ENCODE assay signal across 32 cellular contexts in the genomic region with DNA sequence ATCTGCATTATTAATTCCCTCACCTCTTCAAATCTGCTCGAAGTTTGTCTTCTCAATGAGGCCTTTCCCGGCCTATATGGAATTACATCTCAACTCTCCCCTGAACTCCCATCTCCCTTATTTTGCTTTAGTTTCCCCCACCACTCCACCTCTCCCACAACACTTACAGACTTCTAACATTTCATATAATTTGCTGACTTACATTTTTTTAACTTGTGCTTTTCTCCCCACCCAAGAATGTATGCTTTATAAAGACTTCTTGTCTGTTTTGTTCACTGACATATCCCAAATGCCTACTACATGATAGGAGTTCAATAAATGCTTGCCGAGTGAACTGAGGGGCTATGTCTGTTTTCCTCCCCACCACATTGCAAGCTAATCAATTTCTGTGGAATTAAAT.
"Had no signal": no experiment of that assay in that cellular context is flagged by ENCODE, and none has a peak within 500 bp of the region (broad histone marks: within the 10 kb centered on the region; RNA-seq: fewer than 3 reads in every experiment).

No MANE protein-coding gene starts in this region.

- H3K27ac ChIP-seq: breast epithelium, epithelial cell of prostate, esophagus squamous epithelium, lower lobe of right lung, prostate gland, thyroid gland, upper lobe of right lung had no signal

- H3K4me3 ChIP-seq: breast epithelium, esophagus squamous epithelium, lower lobe of right lung, prostate gland, sigmoid colon, stomach, thyroid gland, upper lobe of right lung had no signal

- H3K9me3 ChIP-seq: breast epithelium, esophagus squamous epithelium, lower lobe of right lung, prostate gland, sigmoid colon, stomach, thyroid gland, upper lobe of right lung had no signal

- DNase-seq: activated CD4-positive, alpha-beta T cell treated with anti-CD3 and anti-CD28 coated beads for 36 hours; activated CD4-positive, alpha-beta T cell treated with anti-CD3 and anti-CD28 coated beads, Interleukin-2, amount 50 U/mL, for 48 hours; activated CD4-positive, CD25-positive, alpha-beta regulatory T cell; activated CD8-positive, alpha-beta memory T cell treated with anti-CD3 and anti-CD28 coated beads for 24 hours; activated gamma-delta T cell; activated naive CD8-positive, alpha-beta T cell treated with anti-CD3 and anti-CD28 coated beads, Interleukin-2, amount 50 U/mL, for 24 hours; amygdala; central memory CD4-positive, alpha-beta T cell; dermis blood vessel endothelial cell; effector CD8-positive, alpha-beta T cell; esophagus squamous epithelium; foreskin melanocyte; kidney glomerular epithelial cell; lower lobe of right lung; naive B cell; retina; sigmoid colon; small intestine; stimulated activated CD4-positive, alpha-beta T cell treated with anti-CD3 and anti-CD28 coated beads, Interleukin-1b, Interleukin-23, amount 100 ng/mL, for 48 hours; stimulated activated CD4-positive, alpha-beta T cell treated with anti-CD3 and anti-CD28 coated beads, Interleukin-4, amount 100 ng/mL, for 4 hours; stimulated activated CD8-positive, alpha-beta memory T cell treated with anti-CD3 and anti-CD28 coated beads, Interleukin-4, amount 100 ng/mL, for 48 hours; stimulated activated naive B cell treated with anti-CD40 and anti-IgM and Interleukin-4, amounts not matched to agents 10 μg/mL and 1 μg/mL and 100 μg/mL, for 72 hours; stomach; T-helper 1 cell; thyroid gland; upper lobe of right lung had no signal

- H3K9me3 Mint-ChIP-seq: activated naive CD8-positive, alpha-beta T cell treated with anti-CD3 and anti-CD28 coated beads, Interleukin-2, amount 50 U/mL, for 24 hours; naive B cell; stimulated activated naive B cell treated with anti-CD40 and anti-IgM and Interleukin-4, amounts not matched to agents 10 μg/mL and 1 μg/mL and 100 μg/mL, for 72 hours; T-helper 2 cell treated with Interferon-gamma antibody and Interleukin-4, amounts not matched to agents 5 μg/mL and 100 μg/mL, for 36 hours had no signal

- H3K4me1 ChIP-seq: breast epithelium, prostate gland, thyroid gland, upper lobe of right lung had no signal

- H3K27ac Mint-ChIP-seq: activated CD4-positive, alpha-beta T cell treated with anti-CD3 and anti-CD28 coated beads for 36 hours; activated naive CD4-positive, alpha-beta T cell treated with anti-CD3 and anti-CD28 coated beads, Interleukin-2, amount 50 U/mL, for 24 hours; activated naive CD8-positive, alpha-beta T cell treated with anti-CD3 and anti-CD28 coated beads, Interleukin-2, amount 50 U/mL, for 24 hours; stimulated activated naive B cell treated with anti-CD40 and anti-IgM and Interleukin-4, amounts not matched to agents 10 μg/mL and 1 μg/mL and 100 μg/mL, for 72 hours; T-helper 2 cell treated with Interferon-gamma antibody and Interleukin-4, amounts not matched to agents 5 μg/mL and 100 μg/mL, for 36 hours had no signal

- ATAC-seq: activated CD4-positive, alpha-beta T cell treated with anti-CD3 and anti-CD28 coated beads for 36 hours; activated naive CD8-positive, alpha-beta T cell treated with anti-CD3 and anti-CD28 coated beads, Interleukin-2, amount 50 U/mL, for 24 hours; left lobe of liver; lower lobe of right lung; stimulated activated naive B cell treated with anti-CD40 and anti-IgM and Interleukin-4, amounts not matched to agents 10 μg/mL and 1 μg/mL and 100 μg/mL, for 72 hours; upper lobe of right lung had no signal

- H3K4me3 Mint-ChIP-seq: activated CD4-positive, alpha-beta T cell treated with anti-CD3 and anti-CD28 coated beads for 36 hours; activated naive CD4-positive, alpha-beta T cell treated with anti-CD3 and anti-CD28 coated beads, Interleukin-2, amount 50 U/mL, for 24 hours; activated naive CD8-positive, alpha-beta T cell treated with anti-CD3 and anti-CD28 coated beads, Interleukin-2, amount 50 U/mL, for 24 hours; stimulated activated naive B cell treated with anti-CD40 and anti-IgM and Interleukin-4, amounts not matched to agents 10 μg/mL and 1 μg/mL and 100 μg/mL, for 72 hours; T-helper 2 cell treated with Interferon-gamma antibody and Interleukin-4, amounts not matched to agents 5 μg/mL and 100 μg/mL, for 36 hours had no signal

- H3K36me3 ChIP-seq: breast epithelium, esophagus squamous epithelium, lower lobe of right lung, prostate gland, sigmoid colon, stomach, thyroid gland, upper lobe of right lung had no signal

- H3K27me3 ChIP-seq: breast epithelium, sigmoid colon, stomach, thyroid gland, upper lobe of right lung had no signal
